7 cellular contexts compared by ENCODE assay signal in the genomic region with DNA sequence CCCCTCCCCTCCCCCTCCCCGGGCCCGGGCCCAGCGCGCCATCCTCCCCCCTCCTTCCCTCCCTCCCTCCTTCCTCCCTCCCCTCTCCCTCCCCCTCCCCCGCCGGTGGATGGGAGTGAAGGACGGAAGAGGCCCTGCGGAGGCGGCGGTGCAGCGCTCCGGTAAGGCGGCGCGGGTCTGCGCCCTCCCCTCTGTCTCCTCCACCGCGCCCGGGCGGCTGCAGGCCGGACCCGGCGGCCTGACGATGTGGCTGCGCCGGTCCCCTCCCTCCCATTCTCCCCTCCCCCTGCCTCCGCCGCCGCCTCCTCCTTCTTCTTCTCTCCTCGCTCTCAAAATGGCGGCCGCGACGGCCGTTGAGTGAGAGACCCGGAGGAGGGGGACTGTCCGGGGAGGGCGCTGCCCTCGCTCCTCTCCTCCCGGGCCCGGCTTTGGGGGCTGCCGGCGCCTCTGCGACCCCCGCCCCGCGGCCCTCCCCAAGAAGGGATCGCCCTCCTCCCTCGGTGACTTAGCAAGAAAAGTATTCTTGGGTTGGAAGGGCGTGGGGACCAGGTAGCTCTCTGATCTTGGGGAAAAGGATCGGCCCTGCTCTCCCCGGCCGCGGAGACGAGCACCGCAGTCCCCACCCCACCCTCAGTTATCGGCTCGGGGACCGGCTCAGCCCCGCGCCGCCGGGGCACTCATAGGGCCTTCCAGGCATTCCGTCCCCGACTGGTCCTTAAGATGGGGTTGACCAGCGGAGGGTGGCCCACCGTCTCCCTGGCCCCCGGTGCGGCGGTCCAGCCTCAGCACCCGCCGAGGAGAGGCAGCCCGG. TPM values are rescaled to one million over a fixed set of nuclear protein-coding genes. Genes with fewer than 3 reads are reported as not detected.
DNase-seq lines count a peak whose midpoint lies in the region; ATAC-seq and TF ChIP-seq lines count a peak whose summit lies in the region.

No MANE protein-coding gene starts in this region.

- peaks cover 18% of the 10 kb centered on the region for H3K4me1 ChIP-seq in smooth muscle cell (ENCODE audit: low read depth)

- H3K79me2 ChIP-seq in smooth muscle cell (ENCODE audit: low read depth), result peaks cover 62% of the 10 kb centered on the region

- no peak for TF ChIP-seq CTCF in WERI-Rb-1 (IDR thresholded peaks at IDR 0.05; ENCODE audit: low read depth, low read length)
- TF ChIP-seq CTCF in smooth muscle cell (IDR thresholded peaks at IDR 0.05; ENCODE audit: borderline replicate concordance, insufficient read depth, poor library complexity, severe bottlenecking), result no peak

- H3K36me3 ChIP-seq in WERI-Rb-1, result peaks cover 21% of the 10 kb centered on the region
- H3K36me3 ChIP-seq in smooth muscle cell (ENCODE audit: low read depth), result no peaks in the 10 kb centered on the region

- no peaks in the 10 kb centered on the region for H3K9me3 ChIP-seq in WERI-Rb-1 (ENCODE audit: severe bottlenecking)
- no peaks in the 10 kb centered on the region for H3K9me3 ChIP-seq in smooth muscle cell (replicated peaks; ENCODE audit: low read depth)

- under 1% methylated on average over 27 of the region's 73 CpGs for WGBS in smooth muscle cell (ENCODE audit: low lambda C conversion rate)

- peaks cover 21% of the 10 kb centered on the region for H3F3A ChIP-seq in smooth muscle cell (ENCODE audit: low read depth)

- H2AFZ ChIP-seq in smooth muscle cell (ENCODE audit: low read depth), result no peak overlapping the region

- H3K4me2 ChIP-seq in smooth muscle cell, result peak overlapping the region; percentile 100

- DNase-seq in NCI-H1930 (lab: John Stamatoyannopoulos, UW) (peak; percentile 74 to 75), WERI-Rb-1 (peak; percentile 83), T47D (ENCODE audit: low read depth in 1 of 2, low spot score in 1 of 2) (peak; percentile 26 to 80), iPS-NIHi7 (ENCODE audit: extremely low spot score) (peak; percentile 68), smooth muscle cell (lab: John Stamatoyannopoulos, UW; ENCODE audit: unreplicated experiment) (peak; percentile 85)

- H3K27me3 ChIP-seq in WERI-Rb-1 (ENCODE audit: insufficient read depth, low read depth, severe bottlenecking), result no peaks in the 10 kb centered on the region
- H3K27me3 ChIP-seq in smooth muscle cell (ENCODE audit: low read depth), result no peaks in the 10 kb centered on the region

- in situ Hi-C loops in T47D (cut with HindIII; ENCODE audit: low pct_unique_long_range_greater_than_20kb, low sequenced_read_pairs), result no loop called here

- peak overlapping the region; percentile 98 for H3K4me3 ChIP-seq in WERI-Rb-1 (ENCODE audit: low read depth, low read length)
- H3K4me3 ChIP-seq in smooth muscle cell, result peak overlapping the region; percentile 86

- H3K27ac ChIP-seq in WERI-Rb-1, result peak overlapping the region; percentile 99
- peak overlapping the region; percentile 100 for H3K27ac ChIP-seq in smooth muscle cell (ENCODE audit: low read depth)

- peaks cover 50% of the 10 kb centered on the region for H4K20me1 ChIP-seq in smooth muscle cell (ENCODE audit: low read depth)

- ATAC-seq in GM18517 (IDR thresholded peaks at IDR 0.05; ENCODE audit: unreplicated experiment) (peak; percentile 46), HG02840 (IDR thresholded peaks at IDR 0.05; ENCODE audit: low FRiP score, unreplicated experiment) (peak; percentile 44)

- peak overlapping the region; percentile 98 for H3K9ac ChIP-seq in smooth muscle cell (ENCODE audit: low read depth)

RNA-seq across cellular contexts. Expression of a gene that starts 0.6 kb away (rescaled TPM):
- total RNA-seq in smooth muscle cell, result 105 and 171 TPM in 2 replicates
- 126 and 127 TPM in 2 replicates for polyA plus RNA-seq in smooth muscle cell

Comparison
In these comparisons a context has a peak if more than half of its experiments do, and no peak if none do; other contexts are left out.
1. Peak in every context shown above with its lines: DNase-seq, ATAC-seq, H3K4me3 ChIP-seq and H3K27ac ChIP-seq.